10 cellular contexts compared by ENCODE assay signal in the genomic region with DNA sequence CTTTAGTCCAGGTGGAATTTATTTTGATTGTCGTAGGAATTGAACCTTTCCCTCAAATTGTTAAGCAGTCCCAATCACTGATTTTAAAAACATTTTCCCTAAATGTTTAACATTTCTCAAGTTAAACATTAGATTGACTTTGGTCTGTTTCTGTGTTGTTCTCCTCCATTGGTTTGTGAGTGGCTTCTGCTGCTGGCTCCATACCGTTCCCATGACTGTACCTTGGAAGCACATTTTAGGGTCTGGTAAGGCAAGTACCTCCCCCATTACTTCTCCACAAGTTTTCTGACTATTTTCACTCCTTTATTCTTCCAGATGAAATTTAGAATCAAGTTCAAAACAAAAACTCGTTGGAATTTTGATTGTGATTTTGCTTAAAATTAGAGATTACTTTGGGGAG. TPM values are rescaled to one million over a fixed set of nuclear protein-coding genes. Genes with fewer than 3 reads are reported as not detected.
"Had no signal": no experiment of that assay in that cellular context is flagged by ENCODE, and none has a peak within 500 bp of the region (broad histone marks: within the 10 kb centered on the region; RNA-seq: fewer than 3 reads in every experiment).

No MANE protein-coding gene starts in this region.

RNA-seq across cellular contexts. Expression of a gene that starts 15.5 kb away (rescaled TPM):
- total RNA-seq: activated naive CD4-positive, alpha-beta T cell treated with anti-CD3 and anti-CD28 coated beads, Interleukin-2, amount 50 U/mL, for 72 hours; activated T-helper 17 cell treated with anti-CD3 and anti-CD28 coated beads, Interleukin-2, amount 50 U/mL, for 72 hours; aorta; bronchial epithelial cell; gastroesophageal sphincter; naive thymus-derived CD4-positive, alpha-beta T cell; omental fat pad; progenitor cell of endocrine pancreas; thoracic aorta; vagina had no signal
- polyA plus RNA-seq: naive thymus-derived CD4-positive, alpha-beta T cell had no signal
